10 cellular contexts compared by ENCODE assay signal in genomic region chr5:40277161-40277906, GRCh38.
DNase-seq lines count a peak whose midpoint lies in the region; ATAC-seq and TF ChIP-seq lines count a peak whose summit lies in the region.
"Had no signal": no experiment of that assay in that cellular context is flagged by ENCODE, and none has a peak within 500 bp of the region (broad histone marks: within the 10 kb centered on the region; RNA-seq: fewer than 3 reads in every experiment).

No MANE protein-coding gene starts in this region.

- H2BK20ac ChIP-seq in H9 (ENCODE audit: low read depth, low read length, poor library complexity, severe bottlenecking), result no peak overlapping the region

- no peak overlapping the region for H3K4me2 ChIP-seq in H9 (ENCODE audit: insufficient read depth, insufficient read length, low read length)

- H2AFZ ChIP-seq in H9 (ENCODE audit: low read length), result no peak overlapping the region

- no peak overlapping the region for H3K27ac ChIP-seq in H9 (ENCODE audit: insufficient read length, low read depth, low read length)
- H3K27ac ChIP-seq: transverse colon had no signal

- no peaks in the 10 kb centered on the region for H3K79me2 ChIP-seq in H9 (ENCODE audit: insufficient read depth, low read length)

- intact Hi-C loops in cardiac septum (cut with DNase I), result no loop called here

- H4K20me1 ChIP-seq in H9 (ENCODE audit: control insufficient read depth, insufficient read depth, insufficient read length), result no peaks in the 10 kb centered on the region

- no peak for TF ChIP-seq CTCF in H9 (conservative IDR thresholded peaks at IDR 0.05)

- ATAC-seq in GM18505 (IDR thresholded peaks at IDR 0.05; ENCODE audit: unreplicated experiment) (peak; percentile 75), GM21576 (IDR thresholded peaks at IDR 0.05; ENCODE audit: unreplicated experiment) (peak; percentile 49), GM21737 (IDR thresholded peaks at IDR 0.05; ENCODE audit: unreplicated experiment) (no peak), HG03280 (IDR thresholded peaks at IDR 0.05; ENCODE audit: unreplicated experiment) (no peak)

- H4K8ac ChIP-seq in H9 (replicated peaks; ENCODE audit: insufficient read length, low read depth, low read length), result no peak overlapping the region

- peak overlapping the region in 2 of 3 donors; percentile 36 to 46 for H3K27ac Mint-ChIP-seq in IgD-negative memory B cell
- H3K27ac Mint-ChIP-seq in H9, result no peak overlapping the region

- no peaks in the 10 kb centered on the region for H3K23me2 ChIP-seq in H9 (ENCODE audit: insufficient read length, low read depth, low read length, poor library complexity, severe bottlenecking)

- peaks cover 0 to 2% (median 2%) of the 10 kb centered on the region in 3 donors for H3K9me3 Mint-ChIP-seq in IgD-negative memory B cell
- H3K9me3 Mint-ChIP-seq in H9, result no peaks in the 10 kb centered on the region

- no CpG with 5 or more reads among the region's 4 CpGs for WGBS in H9 (ENCODE audit: extremely low coverage, insufficient read length, low lambda C conversion rate)

- H3K36me3 Mint-ChIP-seq in IgD-negative memory B cell (peaks cover 2% of the 10 kb centered on the region), H9 (ENCODE audit: insufficient read depth in 1 of 3, low read depth in 3 of 3) (no peaks in the 10 kb centered on the region)

- H3K56ac ChIP-seq in H9 (ENCODE audit: insufficient read length, low read depth, low read length), result no peak overlapping the region

- no peak overlapping the region for H2BK120ac ChIP-seq in H9 (ENCODE audit: low read depth, low read length, poor library complexity, severe bottlenecking)

- no peak overlapping the region for H3K9ac ChIP-seq in H9 (ENCODE audit: extremely low read depth, insufficient read length, low read length)

- DNase-seq in medulla oblongata (ENCODE audit: extremely low spot score) (peak; percentile 12), H9 (no peak), cardiac septum (ENCODE audit: low spot score) (no peak)
- DNase-seq: NCI-H1930, transverse colon had no signal

- no peaks in the 10 kb centered on the region for H3K4me1 ChIP-seq in H9 (ENCODE audit: insufficient read depth, low read length)
- H3K4me1 ChIP-seq: transverse colon had no signal

- no peaks in the 10 kb centered on the region for H3K79me1 ChIP-seq in H9 (ENCODE audit: insufficient read depth, low read depth, low read length, poor library complexity, severe bottlenecking)

- no peak for TF ChIP-seq POLR2A in GM18505 (IDR thresholded peaks at IDR 0.05; ENCODE audit: borderline replicate concordance, extremely low read depth, insufficient read depth, insufficient read length)

- H3K27me3 ChIP-seq in H9 (ENCODE audit: insufficient read depth, low read length), result no peaks in the 10 kb centered on the region
- H3K27me3 ChIP-seq: transverse colon had no signal

- H2BK15ac ChIP-seq in H9 (ENCODE audit: low read depth, low read length), result no peak overlapping the region

- H2BK12ac ChIP-seq in H9 (ENCODE audit: insufficient read length, low read depth, low read length), result no peak overlapping the region

- no peak overlapping the region for H2BK5ac ChIP-seq in H9 (ENCODE audit: insufficient read length, low read length)

- H3K14ac ChIP-seq in H9 (ENCODE audit: insufficient read depth, low read length), result no peak overlapping the region

- no peak overlapping the region for H3K18ac ChIP-seq in H9 (ENCODE audit: insufficient read length, low read depth, low read length)

- H3T11ph ChIP-seq in H9 (ENCODE audit: low read length), result no peak overlapping the region

- H3K27me3 Mint-ChIP-seq in IgD-negative memory B cell, result no peaks in the 10 kb centered on the region
- no peaks in the 10 kb centered on the region for H3K27me3 Mint-ChIP-seq in H9 (ENCODE audit: low read depth)

- H3K23ac ChIP-seq in H9 (ENCODE audit: insufficient read length, low read depth, low read length), result no peak overlapping the region

- no peak overlapping the region for H3K4ac ChIP-seq in H9 (ENCODE audit: low read depth, low read length)

- no peak overlapping the region for H4K5ac ChIP-seq in H9 (ENCODE audit: insufficient read length, low read depth, low read length)

- no peak overlapping the region for H2AK5ac ChIP-seq in H9 (ENCODE audit: insufficient read length, low read length)

- H3K4me1 Mint-ChIP-seq in IgD-negative memory B cell, result peaks cover 16 to 19% (median 17%) of the 10 kb centered on the region in 3 donors
- peaks cover 2 to 3% of the 10 kb centered on the region in 2 experiments; a peak in 3 of 4 replicates for H3K4me1 Mint-ChIP-seq in H9

- no peak overlapping the region for H4K91ac ChIP-seq in H9 (ENCODE audit: insufficient read length, low read depth, low read length)

- H3K9me3 ChIP-seq in H9 (ENCODE audit: control insufficient read depth, low read depth, low read length), result no peaks in the 10 kb centered on the region
- H3K9me3 ChIP-seq: transverse colon had no signal

- H3K4me3 Mint-ChIP-seq in IgD-negative memory B cell, result peak overlapping the region in 2 of 4 donors; percentile 3 to 78
- H3K4me3 Mint-ChIP-seq in H9, result no peak overlapping the region

Comparison
In these comparisons a context has a peak if more than half of its experiments do, and no peak if none do; other contexts are left out.
1. ATAC-seq: peak in GM18505 (single experiment) and GM21576 (single experiment); none in GM21737 (single experiment) and HG03280 (single experiment).
2. H3K27ac Mint-ChIP-seq: peak in IgD-negative memory B cell (2 of 3); none in H9 (0 of 3).